Comparison of ENCODE assay signal across 8 cellular contexts in genomic region chr16:11639925-11640899, GRCh38. TPM values are rescaled to one million over a fixed set of nuclear protein-coding genes. Genes with fewer than 3 reads are reported as not detected.
A peak's percentile ranks its signal among the peaks of the same experiment; 100 is the strongest.
DNase-seq lines count a peak whose midpoint lies in the region; ATAC-seq and TF ChIP-seq lines count a peak whose summit lies in the region.

No MANE protein-coding gene starts in this region.

- H3K27ac Mint-ChIP-seq in MCF 10A (ENCODE audit: low read depth, unreplicated experiment) = peak overlapping the region; percentile 89
- peak overlapping the region; percentile 79 to 89 (median 88) for H3K27ac Mint-ChIP-seq in immature natural killer cell
- no peak overlapping the region for H3K27ac Mint-ChIP-seq in activated CD4-positive, alpha-beta memory T cell treated with anti-CD3 and anti-CD28 coated beads, Interleukin-2, amount 10 ng/mL, durations not matched to agents 7 days and 5 days
- no peak overlapping the region for H3K27ac Mint-ChIP-seq in CD4-positive, alpha-beta T cell

- no peaks in the 10 kb centered on the region for H3K9me3 Mint-ChIP-seq in MCF 10A (ENCODE audit: unreplicated experiment)
- H3K9me3 Mint-ChIP-seq in immature natural killer cell = no peaks in the 10 kb centered on the region
- no peaks in the 10 kb centered on the region for H3K9me3 Mint-ChIP-seq in activated CD4-positive, alpha-beta memory T cell treated with anti-CD3 and anti-CD28 coated beads, Interleukin-2, amount 10 ng/mL, durations not matched to agents 7 days and 5 days
- H3K9me3 Mint-ChIP-seq in CD4-positive, alpha-beta T cell = no peaks in the 10 kb centered on the region

- intact Hi-C loops in MCF 10A (cut with micrococcal nuclease) = loop anchor here (1.0 to 5.0 kb wide), 4 partner anchors 12 to 172 kb away; no protein-coding TSS in a partner anchor
- intact Hi-C loops in gastrocnemius medialis (cut with DNase I; ENCODE audit: low total_unique reads) = loop anchor here (1.0 to 10.0 kb wide), 7 partner anchors 29 to 675 kb away; partner anchors contain the start of genes LITAF and SNN
- intact Hi-C loops in CD4-positive, alpha-beta T cell (cut with DNase I, micrococcal nuclease) = loop anchor here (1.0 to 10.0 kb wide), 9 partner anchors 43 to 678 kb away; no protein-coding TSS in a partner anchor

- peak overlapping the region; percentile 44 for H3K4me3 Mint-ChIP-seq in MCF 10A (ENCODE audit: unreplicated experiment)
- peak overlapping the region in 4 of 5 donors; percentile 9 to 61 (median 36) for H3K4me3 Mint-ChIP-seq in immature natural killer cell
- no peak overlapping the region for H3K4me3 Mint-ChIP-seq in activated CD4-positive, alpha-beta memory T cell treated with anti-CD3 and anti-CD28 coated beads, Interleukin-2, amount 10 ng/mL, durations not matched to agents 7 days and 5 days
- H3K4me3 Mint-ChIP-seq in CD4-positive, alpha-beta T cell = no peak overlapping the region

- H3K36me3 Mint-ChIP-seq in MCF 10A (ENCODE audit: insufficient read depth, unreplicated experiment) = peaks cover 5% of the 10 kb centered on the region
- H3K36me3 Mint-ChIP-seq in immature natural killer cell = no peaks in the 10 kb centered on the region
- H3K36me3 Mint-ChIP-seq in activated CD4-positive, alpha-beta memory T cell treated with anti-CD3 and anti-CD28 coated beads, Interleukin-2, amount 10 ng/mL, durations not matched to agents 7 days and 5 days (ENCODE audit: low read depth) = no peaks in the 10 kb centered on the region
- H3K36me3 Mint-ChIP-seq in CD4-positive, alpha-beta T cell (ENCODE audit: low read depth) = no peaks in the 10 kb centered on the region

- no peak overlapping the region for H3K4me3 ChIP-seq in gastrocnemius medialis

- BruUV-seq in MCF 10A (replicated peaks; lab: Mats Ljungman, UMichigan) = TSS peak; percentile 91

- H3K9me3 ChIP-seq in gastrocnemius medialis = no peaks in the 10 kb centered on the region
- H3K9me3 ChIP-seq in CD4-positive, alpha-beta T cell (ENCODE audit: control insufficient read depth, low read length) = no peaks in the 10 kb centered on the region

- peaks cover 19 to 23% of the 10 kb centered on the region in 2 donors for H3K4me1 ChIP-seq in gastrocnemius medialis

- CTCF ChIA-PET in MCF 10A (lab: Yijun Ruan, JAX) = interaction anchor here (0.6 to 5.2 kb wide), 31 partner anchors 11 to 315 kb away, joined by 3 to 123 read pairs (median 4); no protein-coding TSS in a partner anchor
- CTCF ChIA-PET in activated CD4-positive, alpha-beta memory T cell treated with anti-CD3 and anti-CD28 coated beads, Interleukin-2, amount 10 ng/mL, durations not matched to agents 7 days and 5 days (lab: Charles Lee) = interaction anchor here (0.6 to 2.8 kb wide), 17 partner anchors 9 to 676 kb away, joined by 3 to 24 read pairs (median 4); partner anchors contain the start of genes LITAF and TXNDC11
- CTCF ChIA-PET in CD4-positive, alpha-beta T cell (lab: Charles Lee) = interaction anchor here (0.6 to 4.9 kb wide), 6 partner anchors 13 to 109 kb away, joined by 3 to 35 read pairs (median 3); no protein-coding TSS in a partner anchor

- peak; percentile 81 for DNase-seq in GM03348 (ENCODE audit: low spot score)
- DNase-seq in NCI-H510A treated with DMSO at 0.1 percent for 48 hours (lab: John Stamatoyannopoulos, UW) = peak; percentile 91
- peak; percentile 97 for DNase-seq in MCF 10A (ENCODE audit: unreplicated experiment)
- peak; percentile 59 to 73 (median 63) for DNase-seq in immature natural killer cell
- DNase-seq in gastrocnemius medialis = peak; percentile 90 to 94
- DNase-seq in activated CD4-positive, alpha-beta memory T cell treated with anti-CD3 and anti-CD28 coated beads, Interleukin-2, amount 10 ng/mL, durations not matched to agents 7 days and 5 days = no peak
- DNase-seq in CD4-positive, alpha-beta T cell = no peak

- H3K27me3 Mint-ChIP-seq in MCF 10A (ENCODE audit: insufficient read depth, unreplicated experiment) (no peaks in the 10 kb centered on the region), immature natural killer cell (ENCODE audit: low read depth in 3 of 3) (peaks cover 2 to 9% (median 4%) of the 10 kb centered on the region in 3 donors)
- peaks cover 30% of the 10 kb centered on the region for H3K27me3 Mint-ChIP-seq in activated CD4-positive, alpha-beta memory T cell treated with anti-CD3 and anti-CD28 coated beads, Interleukin-2, amount 10 ng/mL, durations not matched to agents 7 days and 5 days
- no peaks in the 10 kb centered on the region for H3K27me3 Mint-ChIP-seq in CD4-positive, alpha-beta T cell

- POLR2A ChIA-PET in MCF 10A (lab: Yijun Ruan, JAX) = interaction anchor here (0.6 to 3.4 kb wide), 38 partner anchors 11 to 384 kb away, joined by 3 to 76 read pairs (median 4); partner anchors contain the start of genes LITAF, SOCS1 and TXNDC11
- POLR2A ChIA-PET in activated CD4-positive, alpha-beta memory T cell treated with anti-CD3 and anti-CD28 coated beads, Interleukin-2, amount 10 ng/mL, durations not matched to agents 7 days and 5 days (lab: Charles Lee) = interaction anchor here (0.9 to 1.0 kb wide), 2 partner anchors 19 to 676 kb away, joined by 3 read pairs; no protein-coding TSS in a partner anchor
- POLR2A ChIA-PET in CD4-positive, alpha-beta T cell (lab: Charles Lee) = interaction anchor here (1.0 to 1.6 kb wide), 4 partner anchors 11 to 79 kb away, joined by 3 read pairs; partner anchors contain the start of gene LITAF

- no peaks in the 10 kb centered on the region for H3K27me3 ChIP-seq in gastrocnemius medialis
- no peaks in the 10 kb centered on the region for H3K27me3 ChIP-seq in CD4-positive, alpha-beta T cell (ENCODE audit: control insufficient read depth, insufficient read depth, low read length)

- H3K27ac ChIP-seq in gastrocnemius medialis = peak overlapping the region; percentile 88 to 96 (median 94)
- H3K27ac ChIP-seq in CD4-positive, alpha-beta T cell (ENCODE audit: low read depth, low read length) = no peak overlapping the region

- ATAC-seq in gastrocnemius medialis (peak; percentile 92 to 99), GM18511 (IDR thresholded peaks at IDR 0.05; ENCODE audit: unreplicated experiment) (no peak)
- ATAC-seq in CD4-positive, alpha-beta T cell (ENCODE audit: poor library complexity) = no peak

- TF ChIP-seq CTCF in MCF 10A (IDR thresholded peaks at IDR 0.05; ENCODE audit: unreplicated experiment) = no peak
- peak in 1 of 5 experiments; percentile 25 for TF ChIP-seq CTCF in gastrocnemius medialis (IDR thresholded peaks at IDR 0.05 in 4 of 5, conservative IDR thresholded peaks at IDR 0.05 in 1 of 5)
- no peak for TF ChIP-seq CTCF in CD4-positive, alpha-beta T cell (IDR thresholded peaks at IDR 0.05)

- in situ Hi-C loops in gastrocnemius medialis (cut with MboI; ENCODE audit: low sequenced_read_pairs in 4 of 4) = loop anchor here (5.0 to 10.0 kb wide), 5 partner anchors 105 to 248 kb away; no protein-coding TSS in a partner anchor

- peaks cover 23% of the 10 kb centered on the region for H3K4me1 Mint-ChIP-seq in MCF 10A (ENCODE audit: insufficient read depth, unreplicated experiment)
- H3K4me1 Mint-ChIP-seq in immature natural killer cell = peaks cover 21 to 26% of the 10 kb centered on the region in 2 donors
- peaks cover 2% of the 10 kb centered on the region for H3K4me1 Mint-ChIP-seq in activated CD4-positive, alpha-beta memory T cell treated with anti-CD3 and anti-CD28 coated beads, Interleukin-2, amount 10 ng/mL, durations not matched to agents 7 days and 5 days
- H3K4me1 Mint-ChIP-seq in CD4-positive, alpha-beta T cell (ENCODE audit: low read depth) = peaks cover 14% of the 10 kb centered on the region

- no peaks in the 10 kb centered on the region for H3K36me3 ChIP-seq in gastrocnemius medialis

- TF ChIP-seq POLR2A in gastrocnemius medialis (IDR thresholded peaks at IDR 0.05) = peak; percentile 73 to 82

RNA-seq across cellular contexts. Expression of gene SNN, which starts 28.0 kb away (rescaled TPM):
- 1.9 and 5.8 TPM in 2 replicates for total RNA-seq in MCF 10A (2022)
- 10 to 100 TPM in 1 of 3 donors, 1 to 10 TPM in 2; 2.4 to 11.1 (median 4.9) TPM for polyA plus RNA-seq in immature natural killer cell
- 10 to 100 TPM; 22.5 to 94.5 (median 78.1) TPM for total RNA-seq in gastrocnemius medialis
- 1 to 10 TPM; 6.2 to 7.3 TPM for total RNA-seq in activated CD4-positive, alpha-beta memory T cell treated with anti-CD3 and anti-CD28 coated beads, Interleukin-2, amount 10 ng/mL, durations not matched to agents 7 days and 5 days
- 10 to 100 TPM; 76.3 to 79.7 TPM for total RNA-seq in CD4-positive, alpha-beta T cell

RNA-seq across cellular contexts. Expression of gene LITAF, which starts 53.5 kb away (rescaled TPM):
- total RNA-seq in MCF 10A (2022) (120 and 161 TPM in 2 replicates), gastrocnemius medialis (10 to 100 TPM; 11.2 to 30.1 (median 19.4) TPM)
- polyA plus RNA-seq in immature natural killer cell = 1,000 to 10,000 TPM; 1,031 to 1,827 (median 1,086) TPM
- total RNA-seq in activated CD4-positive, alpha-beta memory T cell treated with anti-CD3 and anti-CD28 coated beads, Interleukin-2, amount 10 ng/mL, durations not matched to agents 7 days and 5 days = 100 to 1,000 TPM; 149 to 157 TPM
- total RNA-seq in CD4-positive, alpha-beta T cell = 100 to 1,000 TPM; 226 to 257 TPM

Comparison
In these comparisons a context has a peak if more than half of its experiments do, and no peak if none do; other contexts are left out.
1. DNase-seq: peak in GM03348 (single experiment), NCI-H510A treated with DMSO at 0.1 percent for 48 hours (single experiment), MCF 10A (single experiment), immature natural killer cell (3 of 3) and gastrocnemius medialis (2 of 2); none in activated CD4-positive, alpha-beta memory T cell treated with anti-CD3 and anti-CD28 coated beads, Interleukin-2, amount 10 ng/mL, durations not matched to agents 7 days and 5 days (single experiment) and CD4-positive, alpha-beta T cell (0 of 10).
2. H3K27ac Mint-ChIP-seq: peak in MCF 10A (single experiment) and immature natural killer cell (6 of 6); none in activated CD4-positive, alpha-beta memory T cell treated with anti-CD3 and anti-CD28 coated beads, Interleukin-2, amount 10 ng/mL, durations not matched to agents 7 days and 5 days (single experiment) and CD4-positive, alpha-beta T cell (single experiment).
3. H3K4me3 Mint-ChIP-seq: peak in MCF 10A (single experiment) and immature natural killer cell (4 of 5); none in activated CD4-positive, alpha-beta memory T cell treated with anti-CD3 and anti-CD28 coated beads, Interleukin-2, amount 10 ng/mL, durations not matched to agents 7 days and 5 days (single experiment) and CD4-positive, alpha-beta T cell (single experiment).
4. ATAC-seq: peak in gastrocnemius medialis (2 of 2); none in GM18511 (single experiment) and CD4-positive, alpha-beta T cell (single experiment).